21 cellular contexts compared by ENCODE assay signal in the genomic region with DNA sequence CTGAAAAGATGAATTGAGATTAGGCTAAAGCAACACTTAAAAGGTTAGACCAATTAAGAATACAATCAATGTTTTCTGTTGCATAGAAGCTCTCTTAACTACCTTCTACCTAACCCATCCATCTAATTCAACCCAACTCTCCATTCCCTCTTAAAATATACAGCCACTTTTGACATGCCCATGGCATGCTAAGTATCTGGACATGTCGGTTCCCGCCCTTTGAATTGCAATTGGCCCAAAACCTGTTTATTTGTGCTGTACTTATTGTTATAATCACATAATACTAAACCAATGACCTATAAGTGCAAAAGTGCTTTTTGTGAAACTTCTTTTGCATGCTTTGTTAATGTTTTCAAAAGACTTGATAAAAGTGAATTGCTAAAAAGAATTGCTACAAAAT.
"Had no signal": no experiment of that assay in that cellular context is flagged by ENCODE, and none has a peak within 500 bp of the region (broad histone marks: within the 10 kb centered on the region; RNA-seq: fewer than 3 reads in every experiment).

No MANE protein-coding gene starts in this region.

- H3K27ac ChIP-seq: ascending aorta, brain microvascular endothelial cell, esophagus muscularis mucosa, heart left ventricle, neutrophil, ovary, upper lobe of right lung, VCaP had no signal

- H3K27me3 ChIP-seq: ascending aorta, brain microvascular endothelial cell, esophagus muscularis mucosa, heart left ventricle, neutrophil, ovary, upper lobe of right lung had no signal

- DNase-seq: activated CD4-positive, alpha-beta T cell treated with anti-CD3 and anti-CD28 coated beads, Interleukin-2, amount 10 ng/mL, durations not matched to agents 7 days and 5 days; activated CD8-positive, alpha-beta T cell treated with anti-CD3 and anti-CD28 coated beads, Interleukin-2, amount 10 ng/mL, durations not matched to agents 7 days and 5 days; activated T-cell treated with anti-CD3 and anti-CD28 coated beads, Interleukin-2, amount 50 U/mL, for 1 hour; brain microvascular endothelial cell; effector memory CD8-positive, alpha-beta T cell; heart left ventricle; left cardiac atrium; ovary; right cardiac atrium; stimulated activated CD4-positive, alpha-beta T cell treated with anti-CD3 and anti-CD28 coated beads, Interleukin-4, amount 100 ng/mL, for 24 hours; stimulated activated naive CD4-positive, alpha-beta T cell treated with Interleukin-2 at 50 U/mL for 16 hours; upper lobe of right lung had no signal

- H3K4me1 Mint-ChIP-seq: activated T-helper 17 cell treated with anti-CD3 and anti-CD28 coated beads, Interleukin-2, amount 50 U/mL, for 72 hours; central memory CD8-positive, alpha-beta T cell; nephron had no signal

- H3K4me3 ChIP-seq: ascending aorta, esophagus muscularis mucosa, heart left ventricle, ovary, upper lobe of right lung had no signal

- H3K36me3 ChIP-seq: ascending aorta, brain microvascular endothelial cell, esophagus muscularis mucosa, heart left ventricle, neutrophil, ovary, upper lobe of right lung had no signal

- H3K9me3 Mint-ChIP-seq: activated CD4-positive, alpha-beta T cell treated with anti-CD3 and anti-CD28 coated beads, Interleukin-2, amount 10 ng/mL, durations not matched to agents 7 days and 5 days; activated naive CD4-positive, alpha-beta T cell treated with anti-CD3 and anti-CD28 coated beads, Interleukin-2, amount 50 U/mL, for 72 hours; activated T-helper 17 cell treated with anti-CD3 and anti-CD28 coated beads, Interleukin-2, amount 50 U/mL, for 72 hours; central memory CD8-positive, alpha-beta T cell; effector memory CD8-positive, alpha-beta T cell; memory B cell had no signal

- H3K4me1 ChIP-seq: ascending aorta, esophagus muscularis mucosa, heart left ventricle, upper lobe of right lung had no signal

- H3K4me3 Mint-ChIP-seq: activated CD4-positive, alpha-beta T cell treated with anti-CD3 and anti-CD28 coated beads, Interleukin-2, amount 10 ng/mL, durations not matched to agents 7 days and 5 days; activated CD8-positive, alpha-beta T cell treated with anti-CD3 and anti-CD28 coated beads, Interleukin-2, amount 10 ng/mL, durations not matched to agents 7 days and 5 days; activated T-helper 17 cell treated with anti-CD3 and anti-CD28 coated beads, Interleukin-2, amount 50 U/mL, for 72 hours; central memory CD8-positive, alpha-beta T cell; effector memory CD8-positive, alpha-beta T cell; memory B cell; nephron had no signal

- H3K36me3 Mint-ChIP-seq: activated naive CD4-positive, alpha-beta T cell treated with anti-CD3 and anti-CD28 coated beads, Interleukin-2, amount 50 U/mL, for 72 hours; memory B cell had no signal

- H3K9me3 ChIP-seq: ascending aorta, esophagus muscularis mucosa, heart left ventricle, neutrophil, ovary, upper lobe of right lung had no signal

- H3K27me3 Mint-ChIP-seq: central memory CD8-positive, alpha-beta T cell; effector memory CD8-positive, alpha-beta T cell had no signal

- H3K27ac Mint-ChIP-seq: activated CD4-positive, alpha-beta T cell treated with anti-CD3 and anti-CD28 coated beads, Interleukin-2, amount 10 ng/mL, durations not matched to agents 7 days and 5 days; activated CD8-positive, alpha-beta T cell treated with anti-CD3 and anti-CD28 coated beads, Interleukin-2, amount 10 ng/mL, durations not matched to agents 7 days and 5 days; activated naive CD4-positive, alpha-beta T cell treated with anti-CD3 and anti-CD28 coated beads, Interleukin-2, amount 50 U/mL, for 72 hours; activated T-helper 17 cell treated with anti-CD3 and anti-CD28 coated beads, Interleukin-2, amount 50 U/mL, for 72 hours; effector memory CD8-positive, alpha-beta T cell; memory B cell; nephron had no signal
